Comparison of ENCODE assay signal across 12 cellular contexts in the genomic region with DNA sequence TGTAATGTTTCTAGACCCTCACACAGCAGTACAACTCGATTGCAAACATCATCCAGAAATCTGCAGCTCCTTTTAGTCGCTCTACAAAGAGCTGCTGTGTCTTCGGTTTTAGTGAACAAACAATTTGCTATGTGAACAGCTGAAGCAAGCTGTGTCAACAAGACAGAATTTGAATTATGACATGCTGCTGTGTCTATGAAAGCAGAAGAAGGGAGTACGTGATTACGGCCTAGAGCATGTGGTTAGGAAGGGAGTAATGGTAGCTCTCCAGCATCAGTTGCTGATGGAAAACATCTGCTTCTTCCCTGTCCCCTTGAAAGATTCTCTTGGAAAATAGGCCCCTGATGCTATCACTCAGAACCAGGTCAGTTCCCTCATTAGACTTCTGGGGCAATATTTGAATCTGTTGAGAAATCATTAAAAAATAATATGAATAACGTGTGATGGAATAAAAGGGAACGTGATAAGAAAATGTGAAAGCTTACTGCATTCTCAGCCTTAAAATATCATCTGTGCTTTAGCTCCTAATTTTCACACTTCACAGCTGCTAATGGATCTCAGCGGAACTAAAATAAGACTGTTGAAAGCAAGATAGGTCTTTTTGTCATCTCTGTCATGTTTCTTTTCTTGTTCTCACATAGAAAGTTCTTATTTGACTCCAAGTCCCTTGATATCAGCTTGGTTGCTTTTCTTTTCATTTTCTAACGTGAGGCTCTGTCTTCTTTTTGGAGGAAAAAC.
DNase-seq lines count a peak whose midpoint lies in the region; ATAC-seq and TF ChIP-seq lines count a peak whose summit lies in the region.
"Had no signal": no experiment of that assay in that cellular context is flagged by ENCODE, and none has a peak within 500 bp of the region (broad histone marks: within the 10 kb centered on the region; RNA-seq: fewer than 3 reads in every experiment).

No MANE protein-coding gene starts in this region.

- ATAC-seq in GM18868 (IDR thresholded peaks at IDR 0.05; ENCODE audit: unreplicated experiment), result no peak

- TF ChIP-seq CTCF in choroid plexus epithelial cell (conservative IDR thresholded peaks at IDR 0.05; ENCODE audit: low read depth, low read length), result no peak

- H3K4me3 ChIP-seq in choroid plexus epithelial cell (ENCODE audit: low read depth, low read length), result no peak overlapping the region
- H3K4me3 ChIP-seq: BLaER1, vagina had no signal

- DNase-seq in DMS153 (lab: John Stamatoyannopoulos, UW), result peak; percentile 82
- peak; percentile 20 to 57 for DNase-seq in NCI-H1930 (lab: John Stamatoyannopoulos, UW)
- peak; percentile 45 for DNase-seq in choroid plexus epithelial cell (ENCODE audit: low read depth)
- DNase-seq in midbrain (lab: John Stamatoyannopoulos, UW), result peak; percentile 5
- DNase-seq in hippocampal formation (lab: John Stamatoyannopoulos, UW), result no peak
- no peak for DNase-seq in NOMO-1 (lab: John Stamatoyannopoulos, UW; ENCODE audit: unreplicated experiment in 2 of 2)
- no peak for DNase-seq in activated CD4-positive, alpha-beta T cell treated with anti-CD3 and anti-CD28 coated beads for 1 hour
- DNase-seq: stimulated activated CD4-positive, alpha-beta T cell treated with anti-CD3 and anti-CD28 coated beads, Interleukin-12 subunit alpha, Interleukin-12 subunit beta, amount 100 ng/mL, for 4 hours; stimulated activated CD8-positive, alpha-beta memory T cell treated with anti-CD3 and anti-CD28 coated beads, Interleukin-4, amount 100 ng/mL, for 48 hours had no signal

Comparison
In these comparisons a context has a peak if more than half of its experiments do, and no peak if none do; other contexts are left out.
1. DNase-seq: peak in DMS153 (single experiment), NCI-H1930 (2 of 2), choroid plexus epithelial cell (single experiment) and midbrain (single experiment); none in hippocampal formation (0 of 2), NOMO-1 (0 of 2) and activated CD4-positive, alpha-beta T cell treated with anti-CD3 and anti-CD28 coated beads for 1 hour (single experiment).